ENCODE assay signal across 10 cellular contexts in genomic region chr1:51344602-51345299, GRCh38. TPM values are rescaled to one million over a fixed set of nuclear protein-coding genes. Genes with fewer than 3 reads are reported as not detected.
A peak's percentile ranks its signal among the peaks of the same experiment; 100 is the strongest.
DNase-seq lines count a peak whose midpoint lies in the region; ATAC-seq and TF ChIP-seq lines count a peak whose summit lies in the region.
"Had no signal": no experiment of that assay in that cellular context is flagged by ENCODE, and none has a peak within 500 bp of the region (broad histone marks: within the 10 kb centered on the region; RNA-seq: fewer than 3 reads in every experiment).

No MANE protein-coding gene starts in this region.

- peaks cover 23% of the 10 kb centered on the region for H3K27me3 ChIP-seq in OCI-LY1 (ENCODE audit: insufficient read depth, low read length)

- no peaks in the 10 kb centered on the region for H3K9me3 Mint-ChIP-seq in osteocyte (ENCODE audit: unreplicated experiment)
- H3K9me3 Mint-ChIP-seq: activated T-helper 2 cell treated with anti-CD3 and anti-CD28 coated beads, Interferon-gamma antibody, Interleukin-2, Interleukin-4, amounts not matched to agents 10 μg/mL and 5 μg/mL and 100 μg/mL, durations not matched to agents 14 hours and 24 hours and 36 hours had no signal

- no peaks in the 10 kb centered on the region; the same call in 1 of the 2 replicates for H3F3A ChIP-seq in OCI-LY1 (ENCODE audit: insufficient read depth, low read length)

- POLR2A ChIA-PET in GM10248 (lab: Yijun Ruan, JAX): no interaction called here

- no peaks in the 10 kb centered on the region for H3K79me2 ChIP-seq in OCI-LY1 (ENCODE audit: insufficient read depth, low read length)

- no peak overlapping the region for H3K4me3 Mint-ChIP-seq in osteocyte (ENCODE audit: unreplicated experiment)

- H3K27ac Mint-ChIP-seq in osteocyte (ENCODE audit: unreplicated experiment): no peak overlapping the region
- H3K27ac Mint-ChIP-seq: activated T-helper 2 cell treated with anti-CD3 and anti-CD28 coated beads, Interferon-gamma antibody, Interleukin-2, Interleukin-4, amounts not matched to agents 10 μg/mL and 5 μg/mL and 100 μg/mL, durations not matched to agents 14 hours and 24 hours and 36 hours had no signal

- H2AFZ ChIP-seq in OCI-LY1 (ENCODE audit: low read length): no peak overlapping the region

- no peak overlapping the region; the same call in 1 of the 2 replicates for H3K9ac ChIP-seq in OCI-LY1 (ENCODE audit: low read length)

- peaks cover 2% of the 10 kb centered on the region for H3K4me1 Mint-ChIP-seq in osteocyte (ENCODE audit: unreplicated experiment)

- peaks cover 13% of the 10 kb centered on the region for H3K4me1 ChIP-seq in OCI-LY1 (ENCODE audit: insufficient read depth, low read length, severe bottlenecking)

- peaks cover 7% of the 10 kb centered on the region for H3K27me3 Mint-ChIP-seq in osteocyte (ENCODE audit: unreplicated experiment)

- ATAC-seq in HG03139 (IDR thresholded peaks at IDR 0.05; ENCODE audit: unreplicated experiment): no peak
- no peak for ATAC-seq in GM21381 (IDR thresholded peaks at IDR 0.05; ENCODE audit: unreplicated experiment)
- no peak for ATAC-seq in HG03280 (IDR thresholded peaks at IDR 0.05; ENCODE audit: unreplicated experiment)

- H3K36me3 Mint-ChIP-seq in osteocyte (ENCODE audit: unreplicated experiment): no peaks in the 10 kb centered on the region

- peak overlapping the region; percentile 60 for H3K4me2 ChIP-seq in OCI-LY1 (ENCODE audit: low read length)

- H3K27ac ChIP-seq in OCI-LY1 (ENCODE audit: low read depth, low read length, poor library complexity, severe bottlenecking): no peak overlapping the region

- CTCF ChIA-PET in GM10248 (lab: Yijun Ruan, JAX): interaction anchor here (1.0 to 4.1 kb wide), 4 partner anchors 8 to 29 kb away, joined by 3 to 14 read pairs (median 4); no protein-coding TSS in a partner anchor

- H3K4me3 ChIP-seq in OCI-LY1 (ENCODE audit: low read depth, low read length, poor library complexity, severe bottlenecking) (peak overlapping the region; percentile 39), fibroblast of villous mesenchyme (ENCODE audit: low read depth, low read length) (peak overlapping the region; percentile 40)

- H3K36me3 ChIP-seq in OCI-LY1 (ENCODE audit: insufficient read depth, low read length): no peaks in the 10 kb centered on the region

- no peaks in the 10 kb centered on the region for H3K9me2 ChIP-seq in OCI-LY1 (ENCODE audit: low read depth, low read length)

- TF ChIP-seq CTCF in GM10248 (IDR thresholded peaks at IDR 0.05; ENCODE audit: control extremely low read depth, extremely low read depth, low read depth, missing control alignments) (peak; percentile 21), OCI-LY1 (IDR thresholded peaks at IDR 0.05; ENCODE audit: low read length) (no peak), fibroblast of villous mesenchyme (IDR thresholded peaks at IDR 0.05; ENCODE audit: insufficient read depth, low read depth, low read length) (no peak), osteocyte (IDR thresholded peaks at IDR 0.05) (no peak)

- no peaks in the 10 kb centered on the region; the same call in 1 of the 2 replicates for H4K20me1 ChIP-seq in OCI-LY1 (ENCODE audit: insufficient read depth, low read length)

- H3K9me3 ChIP-seq in OCI-LY1 (ENCODE audit: low read length): no peaks in the 10 kb centered on the region

- DNase-seq in GM10248 (ENCODE audit: extremely low spot score) (peak; percentile 59), fibroblast of villous mesenchyme (ENCODE audit: low read depth) (no peak), osteocyte (ENCODE audit: extremely low spot score, unreplicated experiment) (peak; percentile 84)
- no peak for DNase-seq in stimulated activated naive CD4-positive, alpha-beta T cell treated with Interleukin-2 at 50 U/mL for 16 hours (lab: John Stamatoyannopoulos, UW)
- DNase-seq: NK-92 treated with Interleukin-12 subunit alpha and Interleukin-12 subunit beta, amount 100 ng/mL, for 24 hours had no signal

RNA-seq across cellular contexts. Expression of gene TTC39A, which starts 14.4 kb away (rescaled TPM):
- total RNA-seq in fibroblast of villous mesenchyme: 0.43 and 0.64 TPM in 2 replicates
- total RNA-seq in osteocyte: 0.73 and 1.3 TPM in 2 replicates

Comparison
In these comparisons a context has a peak if more than half of its experiments do, and no peak if none do; other contexts are left out.
1. DNase-seq: peak in GM10248 (single experiment) and osteocyte (single experiment); none in fibroblast of villous mesenchyme (single experiment) and stimulated activated naive CD4-positive, alpha-beta T cell treated with Interleukin-2 at 50 U/mL for 16 hours (single experiment).